In the genomic region with DNA sequence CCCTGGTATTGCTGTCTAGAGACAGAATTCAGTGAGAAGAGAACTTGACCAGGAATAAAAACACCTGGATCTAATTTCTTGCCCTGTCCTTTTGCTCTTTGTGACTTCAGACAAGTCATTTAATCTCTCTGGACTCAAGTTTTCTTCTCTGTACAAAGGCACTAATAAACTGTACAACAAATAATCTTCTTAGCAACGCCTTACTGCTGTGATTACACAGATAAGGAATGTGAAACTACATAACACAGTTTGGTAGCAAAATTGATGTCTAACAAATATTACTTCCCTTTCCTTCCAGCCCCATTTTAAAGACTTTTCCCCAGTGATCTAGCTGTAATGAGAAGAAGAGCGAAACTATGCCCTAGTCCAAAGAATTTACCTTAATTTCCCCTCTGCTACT, we compare ENCODE assay signal across 13 cellular contexts.
DNase-seq lines count a peak whose midpoint lies in the region; ATAC-seq and TF ChIP-seq lines count a peak whose summit lies in the region.
"Had no signal": no experiment of that assay in that cellular context is flagged by ENCODE, and none has a peak within 500 bp of the region (broad histone marks: within the 10 kb centered on the region; RNA-seq: fewer than 3 reads in every experiment).

No MANE protein-coding gene starts in this region.

- intact Hi-C loops in A673 (cut with micrococcal nuclease; ENCODE audit: unreplicated experiment): no loop called here

- H3K9me3 Mint-ChIP-seq in chondrocyte (ENCODE audit: low read depth) (no peaks in the 10 kb centered on the region), nephron (no peaks in the 10 kb centered on the region)

- H3K79me2 ChIP-seq in GM23248 (ENCODE audit: insufficient read depth): 0 out of 2 replicates have a peak, but pooled peaks cover 5% of the 10 kb centered on the region

- CTCF ChIA-PET in A673 (lab: Charles Lee): no interaction called here

- ATAC-seq in HG02870 (IDR thresholded peaks at IDR 0.05; ENCODE audit: unreplicated experiment) (no peak), GM19035 (IDR thresholded peaks at IDR 0.05; ENCODE audit: unreplicated experiment) (no peak)
- ATAC-seq: HCT116 had no signal

- H3K9me2 ChIP-seq in GM23248 (ENCODE audit: insufficient read depth): no peaks in the 10 kb centered on the region

- H3K36me3 Mint-ChIP-seq in chondrocyte (ENCODE audit: low read depth) (peaks cover 43% of the 10 kb centered on the region), nephron (ENCODE audit: low read depth) (peaks cover 69% of the 10 kb centered on the region)

- peak overlapping the region; percentile 10; the same call in 1 of the 2 replicates for H3K9ac ChIP-seq in GM23248

- H3K27me3 Mint-ChIP-seq in chondrocyte (ENCODE audit: low read depth) (no peaks in the 10 kb centered on the region), nephron (ENCODE audit: low read depth) (no peaks in the 10 kb centered on the region)

- 0 out of 2 replicates have a peak, but pooled peaks cover 9% of the 10 kb centered on the region for H3F3A ChIP-seq in GM23248 (ENCODE audit: insufficient read depth)

- H3K27me3 ChIP-seq in A673 (replicated peaks; ENCODE audit: insufficient read depth, low read depth, low read length, poor library complexity) (no peaks in the 10 kb centered on the region), GM23248 (replicated peaks; ENCODE audit: insufficient read depth) (no peaks in the 10 kb centered on the region)

- peaks cover 32% of the 10 kb centered on the region for H3K36me3 ChIP-seq in A673 (ENCODE audit: insufficient read depth, low read length, poor library complexity, severe bottlenecking)
- peaks cover 29% of the 10 kb centered on the region for H3K36me3 ChIP-seq in GM23248 (ENCODE audit: low read depth)

- H3K27ac Mint-ChIP-seq in chondrocyte (ENCODE audit: unreplicated experiment): peak overlapping the region; percentile 52
- H3K27ac Mint-ChIP-seq in nephron: peak overlapping the region in 2 of 3 experiments; percentile 12 to 18

- H4K20me1 ChIP-seq in GM23248 (ENCODE audit: insufficient read depth): no peaks in the 10 kb centered on the region

- POLR2A ChIA-PET in A673 (lab: Charles Lee; ENCODE audit: low non-redundant PET): no interaction called here

- 0 out of 2 replicates have a peak overlapping the region, but pooled peaks have one; percentile 17 for H2AFZ ChIP-seq in GM23248

- H3K4me3 ChIP-seq in A673 (ENCODE audit: low read depth, low read length, poor library complexity, severe bottlenecking) (no peak overlapping the region), GM23248 (peak overlapping the region; percentile 21; the same call in 1 of the 2 replicates)

- WGBS in GM23248 (ENCODE audit: low coverage in 1 of 2, low lambda C conversion rate in 2 of 2, missing lambda C conversion rate in 2 of 2), 2 experiments: 46 to 48% methylated on average over 2 of the region's 2 CpGs

- peaks cover 10% of the 10 kb centered on the region for H3K4me1 Mint-ChIP-seq in chondrocyte (ENCODE audit: low read depth)
- peaks cover 12% of the 10 kb centered on the region for H3K4me1 Mint-ChIP-seq in nephron

- no peak for DNase-seq in A673 (ENCODE audit: low spot score)
- DNase-seq in GM23248: peak; percentile 50
- no peak for DNase-seq in chondrocyte (ENCODE audit: low spot score)
- DNase-seq in D341Med (ENCODE audit: low spot score): no peak
- no peak for DNase-seq in stimulated activated CD4-positive, alpha-beta T cell treated with anti-CD3 and anti-CD28 coated beads, Interleukin-12 subunit alpha, Interleukin-12 subunit beta, amount 100 ng/mL, for 4 hours
- DNase-seq: AML-193, KG1, NCI-H1092 treated with DMSO at 0.1 percent for 48 hours, NCI-H1694 had no signal

- H3K27ac ChIP-seq in A673 (ENCODE audit: low read depth, low read length, poor library complexity, severe bottlenecking): peak overlapping the region; percentile 10
- H3K27ac ChIP-seq in GM23248: peak overlapping the region; percentile 36

- TF ChIP-seq CTCF in A673 (conservative IDR thresholded peaks at IDR 0.05; ENCODE audit: low read depth, low read length) (no peak), chondrocyte (IDR thresholded peaks at IDR 0.05) (no peak), nephron (IDR thresholded peaks at IDR 0.05; ENCODE audit: unreplicated experiment in 3 of 3) (no peak)

- H3K4me3 Mint-ChIP-seq in chondrocyte (ENCODE audit: unreplicated experiment): no peak overlapping the region
- no peak overlapping the region for H3K4me3 Mint-ChIP-seq in nephron

- no peaks in the 10 kb centered on the region for H3K4me1 ChIP-seq in A673 (ENCODE audit: insufficient read depth, low read length, poor library complexity, severe bottlenecking)
- H3K4me1 ChIP-seq in GM23248 (ENCODE audit: insufficient read depth): peaks cover 12% of the 10 kb centered on the region

- BruUV-seq in A673 (replicated peaks; lab: Mats Ljungman, UMichigan): no TSS peak

- in situ Hi-C loops in GM23248 (cut with MboI): no loop called here

- H3K4me2 ChIP-seq in GM23248 (ENCODE audit: unreplicated experiment): no peak overlapping the region

- no peaks in the 10 kb centered on the region for H3K9me3 ChIP-seq in A673 (ENCODE audit: low read depth, low read length, poor library complexity, severe bottlenecking)
- H3K9me3 ChIP-seq in GM23248 (ENCODE audit: low read depth): no peaks in the 10 kb centered on the region
